ENCODE assay signal across 25 cellular contexts in genomic region chr2:28767367-28767766, GRCh38. TPM values are rescaled to one million over a fixed set of nuclear protein-coding genes. Genes with fewer than 3 reads are reported as not detected.
"Had no signal": no experiment of that assay in that cellular context is flagged by ENCODE, and none has a peak within 500 bp of the region (broad histone marks: within the 10 kb centered on the region; RNA-seq: fewer than 3 reads in every experiment).

No MANE protein-coding gene starts in this region.

- ATAC-seq: heart left ventricle; left lung; lower lobe of right lung; natural killer cell treated with Interleukin-12 subunit alpha and Interleukin-12 subunit beta and Interleukin-15 and Interleukin-18, amount 100 ng/mL, for 72 hours; pancreas; right lobe of liver; stimulated activated naive B cell treated with anti-CD40 and anti-IgM and Interleukin-4, amounts not matched to agents 10 μg/mL and 1 μg/mL and 100 μg/mL, for 72 hours; stimulated activated naive CD8-positive, alpha-beta T cell treated with anti-CD3 and anti-CD28 coated beads, Interleukin-15, Interleukin-2, amounts not matched to agents 100 U/mL and 50 U/mL, for 24 hours had no signal

- H3K4me3 ChIP-seq: heart left ventricle, left lung, lower lobe of right lung, pancreas, prostate gland, right lobe of liver, smooth muscle cell, stomach, thoracic aorta, tibial artery, upper lobe of left lung, vagina had no signal

- DNase-seq: heart left ventricle; hypothalamus; immature natural killer cell; islet precursor cell; left lung; lower lobe of right lung; mammary epithelial cell; mesenchymal stem cell; naive thymus-derived CD4-positive, alpha-beta T cell; pancreas; posterior cingulate gyrus; right lobe of liver; stimulated activated CD4-positive, alpha-beta T cell treated with anti-CD3 and anti-CD28 coated beads, Interleukin-1b, Interleukin-23, amount 100 ng/mL, for 48 hours; stimulated activated CD4-positive, alpha-beta T cell treated with anti-CD3 and anti-CD28 coated beads, Interleukin-4, amount 100 ng/mL, for 1 hour; stimulated activated naive B cell treated with anti-CD40 and anti-IgM and Interleukin-4, amounts not matched to agents 10 μg/mL and 1 μg/mL and 100 μg/mL, for 72 hours; stimulated activated naive CD8-positive, alpha-beta T cell treated with anti-CD3 and anti-CD28 coated beads, Interleukin-15, Interleukin-2, amounts not matched to agents 100 U/mL and 50 U/mL, for 24 hours; stomach; tibial artery; upper lobe of left lung had no signal

- H3K27me3 ChIP-seq: heart left ventricle, left lung, pancreas, right lobe of liver, stomach, tibial artery, upper lobe of left lung, vagina had no signal

- H3K36me3 ChIP-seq: heart left ventricle, left lung, lower lobe of right lung, pancreas, prostate gland, right lobe of liver, thoracic aorta, upper lobe of left lung, vagina had no signal

- H3K27ac ChIP-seq: heart left ventricle, left lung, lower lobe of right lung, pancreas, prostate gland, right lobe of liver, stomach, tibial artery, upper lobe of left lung, vagina had no signal

- FAIRE-seq: pancreas had no signal

- H3K4me2 ChIP-seq: smooth muscle cell had no signal

- H3K9me3 ChIP-seq: heart left ventricle, left lung, lower lobe of right lung, pancreas, prostate gland, right lobe of liver, stomach, thoracic aorta, tibial artery, upper lobe of left lung, vagina had no signal

RNA-seq across cellular contexts. Expression of gene SPDYA, which starts 43.3 kb away (rescaled TPM):
- total RNA-seq: kidney epithelial cell had no signal
- polyA plus RNA-seq: immature natural killer cell; naive thymus-derived CD4-positive, alpha-beta T cell had no signal
